20 cellular contexts compared by ENCODE assay signal in genomic region chr16:65525743-65526142, GRCh38.
DNase-seq lines count a peak whose midpoint lies in the region; ATAC-seq and TF ChIP-seq lines count a peak whose summit lies in the region.
"Had no signal": no experiment of that assay in that cellular context is flagged by ENCODE, and none has a peak within 500 bp of the region (broad histone marks: within the 10 kb centered on the region; RNA-seq: fewer than 3 reads in every experiment).

No MANE protein-coding gene starts in this region.

- H3K4me1 ChIP-seq in hepatocyte (ENCODE audit: insufficient read depth) (peaks cover 8% of the 10 kb centered on the region), smooth muscle cell (ENCODE audit: low read depth) (peaks cover 30% of the 10 kb centered on the region), PC-3 (ENCODE audit: insufficient read depth, low read length) (no peaks in the 10 kb centered on the region)
- H3K4me1 ChIP-seq: Peyer's patch had no signal

- H3K9ac ChIP-seq in smooth muscle cell (ENCODE audit: low read depth) (peak overlapping the region; percentile 83), PC-3 (ENCODE audit: low read length) (no peak overlapping the region)

- TF ChIP-seq CTCF in HFFc6 (IDR thresholded peaks at IDR 0.05): peak; percentile 37; the same call in 1 of the 2 replicates
- TF ChIP-seq CTCF in brain microvascular endothelial cell (IDR thresholded peaks at IDR 0.05; ENCODE audit: low read depth, low read length, missing control alignments): no peak
- TF ChIP-seq CTCF in hepatocyte (IDR thresholded peaks at IDR 0.05; ENCODE audit: poor library complexity): no peak
- TF ChIP-seq CTCF in smooth muscle cell (IDR thresholded peaks at IDR 0.05; ENCODE audit: borderline replicate concordance, insufficient read depth, poor library complexity, severe bottlenecking): peak; percentile 31
- no peak; the same call in 1 of the 2 replicates for TF ChIP-seq CTCF in PC-3 (conservative IDR thresholded peaks at IDR 0.05; ENCODE audit: low read depth, low read length)

- H3K9me2 ChIP-seq in hepatocyte (replicated peaks; ENCODE audit: insufficient read depth): no peaks in the 10 kb centered on the region
- H3K9me2 ChIP-seq in PC-3 (replicated peaks; ENCODE audit: low read length): no peaks in the 10 kb centered on the region

- no peak overlapping the region for H3K4me2 ChIP-seq in hepatocyte
- H3K4me2 ChIP-seq in smooth muscle cell: peak overlapping the region; percentile 43
- H3K4me2 ChIP-seq in PC-3 (ENCODE audit: low read length): no peak overlapping the region
- H3K4me2 ChIP-seq: GM23338 had no signal

- H3K4me3 ChIP-seq in brain microvascular endothelial cell (ENCODE audit: low read depth, low read length) (no peak overlapping the region), hepatocyte (no peak overlapping the region), smooth muscle cell (no peak overlapping the region), PC-3 (ENCODE audit: low read length) (no peak overlapping the region)
- H3K4me3 ChIP-seq: GM23338, Peyer's patch had no signal

- intact Hi-C loops in PC-3 (cut with micrococcal nuclease): no loop called here

- H3K27ac ChIP-seq in brain microvascular endothelial cell (peak overlapping the region; percentile 96), hepatocyte (peak overlapping the region; percentile 61), smooth muscle cell (ENCODE audit: low read depth) (peak overlapping the region; percentile 98), PC-3 (ENCODE audit: low read length) (no peak overlapping the region)
- H3K27ac ChIP-seq: Peyer's patch had no signal

- H3K9me3 ChIP-seq in hepatocyte (ENCODE audit: low read depth) (no peaks in the 10 kb centered on the region), smooth muscle cell (replicated peaks; ENCODE audit: low read depth) (no peaks in the 10 kb centered on the region), PC-3 (ENCODE audit: low read length) (no peaks in the 10 kb centered on the region)
- H3K9me3 ChIP-seq: Peyer's patch had no signal

- no peak overlapping the region for H3K27ac Mint-ChIP-seq in HFFc6
- no peak overlapping the region for H3K27ac Mint-ChIP-seq in activated CD4-positive, alpha-beta T cell treated with anti-CD3 and anti-CD28 coated beads, Interleukin-2, amount 10 ng/mL, durations not matched to agents 7 days and 5 days
- H3K27ac Mint-ChIP-seq: B cell, CD14-positive monocyte, IgD-negative memory B cell had no signal

- H3K27me3 ChIP-seq in brain microvascular endothelial cell (replicated peaks) (no peaks in the 10 kb centered on the region), hepatocyte (no peaks in the 10 kb centered on the region), smooth muscle cell (ENCODE audit: low read depth) (no peaks in the 10 kb centered on the region), PC-3 (ENCODE audit: low read length) (no peaks in the 10 kb centered on the region)
- H3K27me3 ChIP-seq: Peyer's patch had no signal

- no peak overlapping the region for H3K4me3 Mint-ChIP-seq in HFFc6
- no peak overlapping the region for H3K4me3 Mint-ChIP-seq in activated CD4-positive, alpha-beta T cell treated with anti-CD3 and anti-CD28 coated beads, Interleukin-2, amount 10 ng/mL, durations not matched to agents 7 days and 5 days
- H3K4me3 Mint-ChIP-seq: B cell, CD14-positive monocyte, GM23338, IgD-negative memory B cell had no signal

- peaks cover 10% of the 10 kb centered on the region for H3K4me1 Mint-ChIP-seq in HFFc6 (ENCODE audit: low read depth)
- no peaks in the 10 kb centered on the region for H3K4me1 Mint-ChIP-seq in activated CD4-positive, alpha-beta T cell treated with anti-CD3 and anti-CD28 coated beads, Interleukin-2, amount 10 ng/mL, durations not matched to agents 7 days and 5 days
- H3K4me1 Mint-ChIP-seq: B cell, CD14-positive monocyte, IgD-negative memory B cell had no signal

- H2AFZ ChIP-seq in hepatocyte (no peak overlapping the region), smooth muscle cell (ENCODE audit: low read depth) (no peak overlapping the region), PC-3 (ENCODE audit: low read length) (no peak overlapping the region)

- H3K36me3 Mint-ChIP-seq in HFFc6 (ENCODE audit: low read depth): peaks cover 10% of the 10 kb centered on the region
- no peaks in the 10 kb centered on the region for H3K36me3 Mint-ChIP-seq in activated CD4-positive, alpha-beta T cell treated with anti-CD3 and anti-CD28 coated beads, Interleukin-2, amount 10 ng/mL, durations not matched to agents 7 days and 5 days (ENCODE audit: low read depth)
- H3K36me3 Mint-ChIP-seq: CD14-positive monocyte, IgD-negative memory B cell had no signal

- 100% methylated on average over 2 of the region's 2 CpGs for WGBS in hepatocyte (ENCODE audit: low lambda C conversion rate, missing lambda C conversion rate)
- 72% methylated on average over 2 of the region's 2 CpGs for WGBS in smooth muscle cell (ENCODE audit: low lambda C conversion rate)

- H3K27me3 Mint-ChIP-seq in HFFc6 (ENCODE audit: insufficient read depth): peaks cover 1% of the 10 kb centered on the region
- no peaks in the 10 kb centered on the region for H3K27me3 Mint-ChIP-seq in activated CD4-positive, alpha-beta T cell treated with anti-CD3 and anti-CD28 coated beads, Interleukin-2, amount 10 ng/mL, durations not matched to agents 7 days and 5 days
- H3K27me3 Mint-ChIP-seq: B cell, IgD-negative memory B cell had no signal

- no peaks in the 10 kb centered on the region for H3K36me3 ChIP-seq in brain microvascular endothelial cell (replicated peaks)
- H3K36me3 ChIP-seq in hepatocyte (replicated peaks; ENCODE audit: insufficient read depth, low read depth): no peaks in the 10 kb centered on the region
- H3K36me3 ChIP-seq in smooth muscle cell (ENCODE audit: low read depth): no peaks in the 10 kb centered on the region
- H3K36me3 ChIP-seq in PC-3 (ENCODE audit: low read depth, low read length): no peaks in the 10 kb centered on the region
- H3K36me3 ChIP-seq: Peyer's patch had no signal

- POLR2A ChIA-PET in activated CD4-positive, alpha-beta T cell treated with anti-CD3 and anti-CD28 coated beads, Interleukin-2, amount 10 ng/mL, durations not matched to agents 7 days and 5 days (lab: Charles Lee): no interaction called here
- POLR2A ChIA-PET in PC-3 (lab: Charles Lee; ENCODE audit: unreplicated experiment): no interaction called here

- CTCF ChIA-PET in activated CD4-positive, alpha-beta T cell treated with anti-CD3 and anti-CD28 coated beads, Interleukin-2, amount 10 ng/mL, durations not matched to agents 7 days and 5 days (lab: Charles Lee): no interaction called here
- CTCF ChIA-PET in PC-3 (lab: Charles Lee): interaction anchor here (0.7 kb wide), 2 partner anchors 116 to 200 kb away, joined by 3 read pairs; no protein-coding TSS in a partner anchor

- DNase-seq in HFFc6: no peak
- DNase-seq in brain microvascular endothelial cell: no peak
- no peak for DNase-seq in hepatocyte (ENCODE audit: low spot score)
- no peak for DNase-seq in smooth muscle cell (lab: John Stamatoyannopoulos, UW; ENCODE audit: unreplicated experiment)
- no peak for DNase-seq in DMS153 treated with DMSO at 0.1 percent for 48 hours (lab: John Stamatoyannopoulos, UW; ENCODE audit: unreplicated experiment)
- DNase-seq in activated CD4-positive, alpha-beta T cell treated with anti-CD3 and anti-CD28 coated beads, Interleukin-2, amount 10 ng/mL, durations not matched to agents 7 days and 5 days: no peak
- DNase-seq in PC-3: no peak
- DNase-seq: DMS53, GDM1, NCI-H1105 treated with DMSO at 0.1 percent for 48 hours, NCI-H2029 treated with DMSO at 0.1 percent for 48 hours, NCI-H2171, NCI-H345, NCI-H524 treated with DMSO at 0.1 percent for 48 hours, NCI-H82 had no signal

- ATAC-seq in PC-3: no peak
- ATAC-seq: GM23338 had no signal

- H3K9me3 Mint-ChIP-seq in HFFc6: peaks cover 13% of the 10 kb centered on the region
- H3K9me3 Mint-ChIP-seq in activated CD4-positive, alpha-beta T cell treated with anti-CD3 and anti-CD28 coated beads, Interleukin-2, amount 10 ng/mL, durations not matched to agents 7 days and 5 days: no peaks in the 10 kb centered on the region

- in situ Hi-C loops in brain microvascular endothelial cell (cut with HindIII; ENCODE audit: low pct_ligation_motif_present, low sequenced_read_pairs): no loop called here

- H4K20me1 ChIP-seq in hepatocyte (ENCODE audit: insufficient read depth, poor library complexity, severe bottlenecking) (no peaks in the 10 kb centered on the region), smooth muscle cell (ENCODE audit: low read depth) (no peaks in the 10 kb centered on the region), PC-3 (ENCODE audit: low read length) (no peaks in the 10 kb centered on the region)

- H3K79me2 ChIP-seq in hepatocyte (no peaks in the 10 kb centered on the region), smooth muscle cell (ENCODE audit: low read depth) (no peaks in the 10 kb centered on the region), PC-3 (ENCODE audit: low read length) (no peaks in the 10 kb centered on the region)

- BruUV-seq in PC-3 (replicated peaks; lab: Mats Ljungman, UMichigan): no TSS peak

- H3F3A ChIP-seq in smooth muscle cell (ENCODE audit: low read depth) (peaks cover 30% of the 10 kb centered on the region), PC-3 (ENCODE audit: low read length, unreplicated experiment) (no peaks in the 10 kb centered on the region)

Comparison
In these comparisons a context has a peak if more than half of its experiments do, and no peak if none do; other contexts are left out.
1. CTCF ChIP-seq: peak in HFFc6 (single experiment) and smooth muscle cell (single experiment); none in brain microvascular endothelial cell (single experiment), hepatocyte (single experiment) and PC-3 (single experiment).